30 cellular contexts compared by ENCODE assay signal in genomic region chr5:143757116-143757515, GRCh38. TPM values are rescaled to one million over a fixed set of nuclear protein-coding genes. Genes with fewer than 3 reads are reported as not detected.
DNase-seq lines count a peak whose midpoint lies in the region; ATAC-seq and TF ChIP-seq lines count a peak whose summit lies in the region.
"Had no signal": no experiment of that assay in that cellular context is flagged by ENCODE, and none has a peak within 500 bp of the region (broad histone marks: within the 10 kb centered on the region; RNA-seq: fewer than 3 reads in every experiment).

No MANE protein-coding gene starts in this region.

- DNase-seq in GM12864 (ENCODE audit: low read depth), result peak; percentile 37
- DNase-seq in RPMI7951 (ENCODE audit: low read depth), result peak; percentile 3
- DNase-seq in myocyte (ENCODE audit: low read depth), result peak; percentile 54
- no peak for DNase-seq in NK-92 (lab: John Stamatoyannopoulos, UW; ENCODE audit: unreplicated experiment)
- DNase-seq in iPS-NIHi7 (ENCODE audit: extremely low spot score), result no peak
- DNase-seq: ACHN; activated CD8-positive, alpha-beta T cell treated with anti-CD3 and anti-CD28 coated beads for 36 hours; activated naive CD4-positive, alpha-beta T cell treated with anti-CD3 and anti-CD28 coated beads, Interleukin-2, amount 50 U/mL, for 16 hours; cortex of kidney; DMS53; endodermal cell; hypothalamus; mesendoderm; NCI-H1092 treated with DMSO at 0.1 percent for 48 hours; NCI-H2029 treated with DMSO at 0.1 percent for 48 hours; NCI-H345; NCI-H748 treated with DMSO at 0.1 percent for 48 hours; small intestine; stimulated activated CD4-positive, alpha-beta T cell treated with anti-CD3 and anti-CD28 coated beads, Interleukin-1b, Interleukin-23, amount 100 ng/mL, for 48 hours; transverse colon had no signal

- no peak overlapping the region for H3K4me3 ChIP-seq in GM12864 (ENCODE audit: low read depth, low read length)
- H3K4me3 ChIP-seq: BLaER1 treated with 17β-estradiol and CSF1 and Interleukin-3, amounts not matched to agents 10 nM and 100 nM; transverse colon had no signal

- no peak for TF ChIP-seq CTCF in GM12864 (IDR thresholded peaks at IDR 0.05; ENCODE audit: low read depth, low read length, missing control alignments)

- peak; percentile 34 for ATAC-seq in GM21723 (IDR thresholded peaks at IDR 0.05; ENCODE audit: unreplicated experiment)
- ATAC-seq in GM18909 (IDR thresholded peaks at IDR 0.05; ENCODE audit: poor library complexity, unreplicated experiment), result no peak
- ATAC-seq: activated CD8-positive, alpha-beta T cell treated with anti-CD3 and anti-CD28 coated beads for 36 hours; activated T-helper 17 cell treated with anti-CD3 and anti-CD28 coated beads, Interleukin-2, amount 50 U/mL, for 72 hours; esophagus mucosa; left lobe of liver had no signal

RNA-seq across cellular contexts. Expression of gene HMHB1, which starts 54.8 kb away (rescaled TPM):
- not detected in 2 replicates for total RNA-seq in RPMI7951 (2014; rRNA removed; shearing (Covaris generic))
- not detected in 2 replicates for total RNA-seq in myocyte
- polyA plus RNA-seq in myocyte (2012), result not detected
- total RNA-seq: activated CD8-positive, alpha-beta T cell treated with anti-CD3 and anti-CD28 coated beads for 36 hours; activated T-helper 17 cell treated with anti-CD3 and anti-CD28 coated beads, Interleukin-2, amount 50 U/mL, for 72 hours; bronchial epithelial cell; endodermal cell; esophagus mucosa; left lobe of liver; omental fat pad; T-helper 2 cell treated with Interferon-gamma antibody and Interleukin-4, amounts not matched to agents 100 ng/mL and 5 ng/mL, for 36 hours; transverse colon had no signal
- polyA plus RNA-seq: IgD-negative memory B cell, small intestine had no signal

Comparison
In these comparisons a context has a peak if more than half of its experiments do, and no peak if none do; other contexts are left out.
1. DNase-seq: peak in GM12864 (single experiment), RPMI7951 (single experiment) and myocyte (single experiment); none in NK-92 (single experiment) and iPS-NIHi7 (single experiment).